In genomic region chr1:210448293-210448892, GRCh38 we compare ENCODE assay signal across 8 cellular contexts.
DNase-seq lines count a peak whose midpoint lies in the region; ATAC-seq and TF ChIP-seq lines count a peak whose summit lies in the region.

No MANE protein-coding gene starts in this region.

- ATAC-seq in HG02885 (IDR thresholded peaks at IDR 0.05; ENCODE audit: poor library complexity, unreplicated experiment) (peak; percentile 54), left lobe of liver (peak; percentile 84), GM21367 (IDR thresholded peaks at IDR 0.05; ENCODE audit: unreplicated experiment) (no peak), GM19397 (IDR thresholded peaks at IDR 0.05; ENCODE audit: unreplicated experiment) (no peak), GM21717 (IDR thresholded peaks at IDR 0.05; ENCODE audit: unreplicated experiment) (no peak)

- H3K4me3 Mint-ChIP-seq in MCF 10A (ENCODE audit: unreplicated experiment), result no peak overlapping the region

- no TSS peak for BruUV-seq in MCF 10A (replicated peaks; lab: Mats Ljungman, UMichigan)

- H3K36me3 Mint-ChIP-seq in MCF 10A (ENCODE audit: insufficient read depth, unreplicated experiment), result peaks cover 11% of the 10 kb centered on the region

- CTCF ChIA-PET in MCF 10A (lab: Yijun Ruan, JAX), result interaction anchor here (0.6 to 8.7 kb wide), 65 partner anchors 9 to 1206 kb away, joined by 3 to 175 read pairs (median 4); partner anchors contain the start of gene KCNH1

- TF ChIP-seq CTCF in MCF 10A (IDR thresholded peaks at IDR 0.05; ENCODE audit: unreplicated experiment), result peak; percentile 93

- intact Hi-C loops in MCF 10A (cut with micrococcal nuclease), result loop anchor here (1.0 to 10.0 kb wide), 8 partner anchors 136 to 1209 kb away; partner anchors contain the start of gene RCOR3

- peaks cover 52% of the 10 kb centered on the region for H3K27me3 Mint-ChIP-seq in MCF 10A (ENCODE audit: insufficient read depth, unreplicated experiment)

- peaks cover 11% of the 10 kb centered on the region for H3K4me1 Mint-ChIP-seq in MCF 10A (ENCODE audit: insufficient read depth, unreplicated experiment)

- no peaks in the 10 kb centered on the region for H3K9me3 Mint-ChIP-seq in MCF 10A (ENCODE audit: unreplicated experiment)

- POLR2A ChIA-PET in MCF 10A (lab: Yijun Ruan, JAX), result interaction anchor here (0.6 to 1.2 kb wide), 2 partner anchors 8 to 1550 kb away, joined by 3 read pairs; no protein-coding TSS in a partner anchor

- H3K27ac Mint-ChIP-seq in MCF 10A (ENCODE audit: low read depth, unreplicated experiment), result no peak overlapping the region

- DNase-seq in DMS53 (lab: John Stamatoyannopoulos, UW), result peak; percentile 80
- DNase-seq in NCI-H748 treated with DMSO at 0.1 percent for 48 hours (lab: John Stamatoyannopoulos, UW), result peak; percentile 54
- peak; percentile 71 for DNase-seq in MCF 10A (ENCODE audit: unreplicated experiment)
- no peak for DNase-seq in left lobe of liver (ENCODE audit: low spot score)

Comparison
In these comparisons a context has a peak if more than half of its experiments do, and no peak if none do; other contexts are left out.
1. ATAC-seq: peak in HG02885 (single experiment) and left lobe of liver (single experiment); none in GM21367 (single experiment), GM19397 (single experiment) and GM21717 (single experiment).